8 cellular contexts compared by ENCODE assay signal in genomic region chr14:76919811-76920571, GRCh38.
DNase-seq lines count a peak whose midpoint lies in the region; ATAC-seq and TF ChIP-seq lines count a peak whose summit lies in the region.

No MANE protein-coding gene starts in this region.

- H3K27ac ChIP-seq in HEK293 (ENCODE audit: extremely low read depth, low read depth, low read length) (peak overlapping the region; percentile 95), brain microvascular endothelial cell (peak overlapping the region; percentile 97)

- no peaks in the 10 kb centered on the region for H3K9me3 ChIP-seq in HEK293 (ENCODE audit: control insufficient read depth, insufficient read depth, low read depth, low read length)

- CTCF ChIA-PET in AG04449 (lab: Yijun Ruan, JAX), result interaction anchor here (0.6 to 27.8 kb wide), 12 partner anchors 9 to 175 kb away, joined by 3 to 1142 read pairs (median 9); partner anchors contain the start of gene IRF2BPL
- CTCF ChIA-PET in HEK293 (lab: Yijun Ruan, JAX), result interaction anchor here (0.7 to 4.9 kb wide), 7 partner anchors 16 to 150 kb away, joined by 3 to 60 read pairs (median 5); no protein-coding TSS in a partner anchor

- peak overlapping the region; percentile 18 for H3K4me3 ChIP-seq in AG04449 (ENCODE audit: low read depth, low read length)
- H3K4me3 ChIP-seq in HEK293 (ENCODE audit: low read depth, low read length), result no peak overlapping the region
- H3K4me3 ChIP-seq in brain microvascular endothelial cell (ENCODE audit: low read depth, low read length), result no peak overlapping the region
- no peak overlapping the region for H3K4me3 ChIP-seq in kidney epithelial cell (ENCODE audit: low read depth, low read length)

- peaks cover 29% of the 10 kb centered on the region for H3K4me1 Mint-ChIP-seq in stimulated activated effector memory CD8-positive, alpha-beta T cell treated with anti-CD3 and anti-CD28 coated beads, Interleukin-12 subunit alpha, Interleukin-12 subunit beta, amount 100 ng/mL, for 72 hours

- H3K36me3 ChIP-seq in HEK293 (ENCODE audit: control insufficient read depth in 2 of 2, insufficient read depth in 1 of 2, low read length in 2 of 2) (no peaks in the 10 kb centered on the region), brain microvascular endothelial cell (replicated peaks) (no peaks in the 10 kb centered on the region), kidney epithelial cell (ENCODE audit: control insufficient read depth, insufficient read depth, low read length) (no peaks in the 10 kb centered on the region)

- peak overlapping the region; percentile 75 for H3K27ac Mint-ChIP-seq in stimulated activated effector memory CD8-positive, alpha-beta T cell treated with anti-CD3 and anti-CD28 coated beads, Interleukin-12 subunit alpha, Interleukin-12 subunit beta, amount 100 ng/mL, for 72 hours

- no peaks in the 10 kb centered on the region for H3K9me3 Mint-ChIP-seq in stimulated activated effector memory CD8-positive, alpha-beta T cell treated with anti-CD3 and anti-CD28 coated beads, Interleukin-12 subunit alpha, Interleukin-12 subunit beta, amount 100 ng/mL, for 72 hours

- H3K4me3 Mint-ChIP-seq in stimulated activated effector memory CD8-positive, alpha-beta T cell treated with anti-CD3 and anti-CD28 coated beads, Interleukin-12 subunit alpha, Interleukin-12 subunit beta, amount 100 ng/mL, for 72 hours, result peak overlapping the region; percentile 20

- H3K4me1 ChIP-seq in HEK293 (ENCODE audit: control insufficient read depth, insufficient read depth, low read length), result peaks cover 42% of the 10 kb centered on the region

- TF ChIP-seq CTCF in AG04449 (IDR thresholded peaks at IDR 0.05; ENCODE audit: insufficient read depth, low read length, missing control alignments) (no peak), HEK293 (tag by site-specific recombination; IDR thresholded peaks at IDR 0.05) (no peak), brain microvascular endothelial cell (IDR thresholded peaks at IDR 0.05; ENCODE audit: low read depth, low read length, missing control alignments) (no peak), kidney epithelial cell (IDR thresholded peaks at IDR 0.05; ENCODE audit: insufficient read depth, low read length, poor library complexity, severe bottlenecking) (no peak)

- ATAC-seq in stimulated activated effector memory CD8-positive, alpha-beta T cell treated with anti-CD3 and anti-CD28 coated beads, Interleukin-12 subunit alpha, Interleukin-12 subunit beta, amount 100 ng/mL, for 72 hours, result peak; percentile 31
- ATAC-seq in HG03108 (IDR thresholded peaks at IDR 0.05; ENCODE audit: unreplicated experiment), result no peak
- no peak for ATAC-seq in GM21737 (IDR thresholded peaks at IDR 0.05; ENCODE audit: unreplicated experiment)

- in situ Hi-C loops in brain microvascular endothelial cell (cut with HindIII; ENCODE audit: low pct_ligation_motif_present, low sequenced_read_pairs), result no loop called here

- H3K36me3 Mint-ChIP-seq in stimulated activated effector memory CD8-positive, alpha-beta T cell treated with anti-CD3 and anti-CD28 coated beads, Interleukin-12 subunit alpha, Interleukin-12 subunit beta, amount 100 ng/mL, for 72 hours, result no peaks in the 10 kb centered on the region

- H3K27me3 ChIP-seq in brain microvascular endothelial cell (replicated peaks), result no peaks in the 10 kb centered on the region
- H3K27me3 ChIP-seq in kidney epithelial cell (ENCODE audit: control insufficient read depth, insufficient read depth, low read length), result no peaks in the 10 kb centered on the region

- DNase-seq in AG04449 (ENCODE audit: low read depth, low spot score), result no peak
- DNase-seq in NCI-H82 (lab: John Stamatoyannopoulos, UW), result peak; percentile 95
- peak; percentile 87 for DNase-seq in brain microvascular endothelial cell
- peak; percentile 86 for DNase-seq in kidney epithelial cell (ENCODE audit: low read depth)
- DNase-seq in stimulated activated effector memory CD8-positive, alpha-beta T cell treated with anti-CD3 and anti-CD28 coated beads, Interleukin-12 subunit alpha, Interleukin-12 subunit beta, amount 100 ng/mL, for 72 hours (ENCODE audit: low spot score in 2 of 2), result no peak

- POLR2A ChIA-PET in AG04449 (lab: Yijun Ruan, JAX) (interaction anchor here (0.6 to 4.3 kb wide), 12 partner anchors 16 to 140 kb away, joined by 3 to 55 read pairs (median 8); partner anchors contain the start of gene IRF2BPL), HEK293 (lab: Yijun Ruan, JAX) (interaction anchor here (1.2 to 2.9 kb wide), 4 partner anchors 27 to 108 kb away, joined by 5 to 10 read pairs (median 8); partner anchors contain the start of gene IRF2BPL)

TF ChIP-seq in HEK293, 187 proteins besides CTCF, POLR2A, EP300 and RAD21:
- TF ChIP-seq TCF7L2 (IDR thresholded peaks at IDR 0.05; ENCODE audit: borderline replicate concordance, low read depth, low read length), result no peak
- TF ChIP-seq ZNF175 (tag by site-specific recombination; IDR thresholded peaks at IDR 0.05), result no peak
- TF ChIP-seq ZNF654 (tag by site-specific recombination; IDR thresholded peaks at IDR 0.05; ENCODE audit: low read depth), result no peak
- no peak for TF ChIP-seq ZNF169 (tag by site-specific recombination; IDR thresholded peaks at IDR 0.05)
- TF ChIP-seq PRDM10 (tag by site-specific recombination; IDR thresholded peaks at IDR 0.05), result peak; percentile 59
- peak; percentile 45 for TF ChIP-seq ZNF335 (tag by site-specific recombination; conservative IDR thresholded peaks at IDR 0.05)
- no peak for TF ChIP-seq ZNF138 (tag by site-specific recombination; IDR thresholded peaks at IDR 0.05; ENCODE audit: borderline replicate concordance)
- peak; percentile 61 for TF ChIP-seq ZFHX2 (tag by site-specific recombination; conservative IDR thresholded peaks at IDR 0.05)
- TF ChIP-seq ZFP69B (tag by site-specific recombination; IDR thresholded peaks at IDR 0.05), result no peak
- TF ChIP-seq EGR2 (tag by site-specific recombination; IDR thresholded peaks at IDR 0.05; ENCODE audit: low read depth), result peak; percentile 73
- TF ChIP-seq ZSCAN18 (tag by site-specific recombination; IDR thresholded peaks at IDR 0.05), result no peak
- TF ChIP-seq BCL11B (tag by site-specific recombination; IDR thresholded peaks at IDR 0.05; ENCODE audit: low read depth), result no peak
- TF ChIP-seq ZBTB20 (tag by site-specific recombination; IDR thresholded peaks at IDR 0.05), result peak; percentile 65; the same call in 1 of the 2 replicates
- no peak for TF ChIP-seq YY2 (tag by site-specific recombination; IDR thresholded peaks at IDR 0.05)
- TF ChIP-seq ZNF394 (tag by site-specific recombination; IDR thresholded peaks at IDR 0.05; ENCODE audit: borderline replicate concordance), result no peak
- peak; percentile 85 for TF ChIP-seq ZNF341 (tag by site-specific recombination; IDR thresholded peaks at IDR 0.05; ENCODE audit: low read depth)
- no peak for TF ChIP-seq ZNF211 (tag by site-specific recombination; IDR thresholded peaks at IDR 0.05; ENCODE audit: low read depth)
- peak; percentile 45 for TF ChIP-seq OSR2 (tag by site-specific recombination; IDR thresholded peaks at IDR 0.05)
- 0 out of 2 replicates have a peak, but pooled peaks have one; percentile 11 for TF ChIP-seq GLIS2 (tag by site-specific recombination; IDR thresholded peaks at IDR 0.05)
- no peak for TF ChIP-seq MZF1 (tag by site-specific recombination; IDR thresholded peaks at IDR 0.05; ENCODE audit: borderline replicate concordance)
- no peak for TF ChIP-seq ZEB2 (tag by site-specific recombination; IDR thresholded peaks at IDR 0.05)
- no peak for TF ChIP-seq ZNF624 (tag by site-specific recombination; IDR thresholded peaks at IDR 0.05)

Comparison
In these comparisons a context has a peak if more than half of its experiments do, and no peak if none do; other contexts are left out.
1. DNase-seq: peak in NCI-H82 (single experiment), brain microvascular endothelial cell (single experiment) and kidney epithelial cell (single experiment); none in AG04449 (single experiment) and stimulated activated effector memory CD8-positive, alpha-beta T cell treated with anti-CD3 and anti-CD28 coated beads, Interleukin-12 subunit alpha, Interleukin-12 subunit beta, amount 100 ng/mL, for 72 hours (0 of 2).